ENCODE assay signal across 2 cellular contexts in the genomic region with DNA sequence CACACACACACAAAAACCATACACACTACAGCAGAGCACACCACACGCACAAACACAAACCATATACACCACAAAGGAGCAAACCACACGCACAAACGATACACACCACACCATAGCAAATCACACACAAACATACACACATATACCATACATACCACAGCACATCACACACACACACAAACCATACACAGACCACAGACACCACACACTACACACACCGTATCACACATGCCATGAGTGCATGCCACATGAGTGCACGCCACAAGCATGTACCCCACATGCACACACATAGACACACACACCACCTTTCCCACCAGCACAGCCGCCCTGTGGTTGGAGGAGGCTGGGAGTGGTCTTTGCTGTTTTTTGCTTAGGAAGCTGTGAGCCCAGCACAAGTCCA.
TF ChIP-seq lines count a peak whose summit lies in the region.

No MANE protein-coding gene starts in this region.

TF ChIP-seq in IMR-90, 13 proteins besides CTCF, POLR2A, EP300 and RAD21:
- TF ChIP-seq, protein P1, sequence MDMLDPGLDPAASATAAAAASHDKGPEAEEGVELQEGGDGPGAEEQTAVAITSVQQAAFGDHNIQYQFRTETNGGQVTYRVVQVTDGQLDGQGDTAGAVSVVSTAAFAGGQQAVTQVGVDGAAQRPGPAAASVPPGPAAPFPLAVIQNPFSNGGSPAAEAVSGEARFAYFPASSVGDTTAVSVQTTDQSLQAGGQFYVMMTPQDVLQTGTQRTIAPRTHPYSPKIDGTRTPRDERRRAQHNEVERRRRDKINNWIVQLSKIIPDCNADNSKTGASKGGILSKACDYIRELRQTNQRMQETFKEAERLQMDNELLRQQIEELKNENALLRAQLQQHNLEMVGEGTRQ (IDR thresholded peaks at IDR 0.05; ENCODE audit: low read depth, low read length): no peak
- no peak for TF ChIP-seq MAFK (IDR thresholded peaks at IDR 0.05; ENCODE audit: low read depth, low read length)
- no peak for TF ChIP-seq RFX5 (IDR thresholded peaks at IDR 0.05; ENCODE audit: low read depth, low read length)
- no peak for TF ChIP-seq NFE2L2 (IDR thresholded peaks at IDR 0.05; ENCODE audit: low read depth, low read length)
- TF ChIP-seq, protein P2, sequence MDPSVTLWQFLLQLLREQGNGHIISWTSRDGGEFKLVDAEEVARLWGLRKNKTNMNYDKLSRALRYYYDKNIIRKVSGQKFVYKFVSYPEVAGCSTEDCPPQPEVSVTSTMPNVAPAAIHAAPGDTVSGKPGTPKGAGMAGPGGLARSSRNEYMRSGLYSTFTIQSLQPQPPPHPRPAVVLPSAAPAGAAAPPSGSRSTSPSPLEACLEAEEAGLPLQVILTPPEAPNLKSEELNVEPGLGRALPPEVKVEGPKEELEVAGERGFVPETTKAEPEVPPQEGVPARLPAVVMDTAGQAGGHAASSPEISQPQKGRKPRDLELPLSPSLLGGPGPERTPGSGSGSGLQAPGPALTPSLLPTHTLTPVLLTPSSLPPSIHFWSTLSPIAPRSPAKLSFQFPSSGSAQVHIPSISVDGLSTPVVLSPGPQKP (IDR thresholded peaks at IDR 0.05; ENCODE audit: borderline replicate concordance, low read depth, low read length): no peak
- no peak for TF ChIP-seq CEBPB (IDR thresholded peaks at IDR 0.05; ENCODE audit: low read depth, low read length)
- TF ChIP-seq CHD1 (IDR thresholded peaks at IDR 0.05; ENCODE audit: low read depth, low read length): no peak
- TF ChIP-seq MAZ (IDR thresholded peaks at IDR 0.05; ENCODE audit: borderline replicate concordance, low read depth, low read length): no peak
- no peak for TF ChIP-seq MXI1 (IDR thresholded peaks at IDR 0.05; ENCODE audit: borderline replicate concordance, low read depth, low read length)
- no peak for TF ChIP-seq SMC3 (IDR thresholded peaks at IDR 0.05; ENCODE audit: low read depth, low read length)
- TF ChIP-seq BHLHE40 (IDR thresholded peaks at IDR 0.05; ENCODE audit: low read depth, low read length): no peak
- no peak for TF ChIP-seq FOS (IDR thresholded peaks at IDR 0.05; ENCODE audit: low read depth, low read length)
- TF ChIP-seq RCOR1 (IDR thresholded peaks at IDR 0.05; ENCODE audit: insufficient replicate concordance, low read length): no peak

TF ChIP-seq in neural cell, 6 proteins besides CTCF, POLR2A, EP300 and RAD21:
- TF ChIP-seq TAF1 (IDR thresholded peaks at IDR 0.05; ENCODE audit: low read depth) (no peak), EZH2 (IDR thresholded peaks at IDR 0.05; ENCODE audit: borderline replicate concordance, insufficient read depth, low read length, poor library complexity, severe bottlenecking) (no peak), POLR2AphosphoS5 (IDR thresholded peaks at IDR 0.05) (no peak), MXI1 (conservative IDR thresholded peaks at IDR 0.05; ENCODE audit: poor library complexity, severe bottlenecking) (no peak)
- TF ChIP-seq, protein P3, sequence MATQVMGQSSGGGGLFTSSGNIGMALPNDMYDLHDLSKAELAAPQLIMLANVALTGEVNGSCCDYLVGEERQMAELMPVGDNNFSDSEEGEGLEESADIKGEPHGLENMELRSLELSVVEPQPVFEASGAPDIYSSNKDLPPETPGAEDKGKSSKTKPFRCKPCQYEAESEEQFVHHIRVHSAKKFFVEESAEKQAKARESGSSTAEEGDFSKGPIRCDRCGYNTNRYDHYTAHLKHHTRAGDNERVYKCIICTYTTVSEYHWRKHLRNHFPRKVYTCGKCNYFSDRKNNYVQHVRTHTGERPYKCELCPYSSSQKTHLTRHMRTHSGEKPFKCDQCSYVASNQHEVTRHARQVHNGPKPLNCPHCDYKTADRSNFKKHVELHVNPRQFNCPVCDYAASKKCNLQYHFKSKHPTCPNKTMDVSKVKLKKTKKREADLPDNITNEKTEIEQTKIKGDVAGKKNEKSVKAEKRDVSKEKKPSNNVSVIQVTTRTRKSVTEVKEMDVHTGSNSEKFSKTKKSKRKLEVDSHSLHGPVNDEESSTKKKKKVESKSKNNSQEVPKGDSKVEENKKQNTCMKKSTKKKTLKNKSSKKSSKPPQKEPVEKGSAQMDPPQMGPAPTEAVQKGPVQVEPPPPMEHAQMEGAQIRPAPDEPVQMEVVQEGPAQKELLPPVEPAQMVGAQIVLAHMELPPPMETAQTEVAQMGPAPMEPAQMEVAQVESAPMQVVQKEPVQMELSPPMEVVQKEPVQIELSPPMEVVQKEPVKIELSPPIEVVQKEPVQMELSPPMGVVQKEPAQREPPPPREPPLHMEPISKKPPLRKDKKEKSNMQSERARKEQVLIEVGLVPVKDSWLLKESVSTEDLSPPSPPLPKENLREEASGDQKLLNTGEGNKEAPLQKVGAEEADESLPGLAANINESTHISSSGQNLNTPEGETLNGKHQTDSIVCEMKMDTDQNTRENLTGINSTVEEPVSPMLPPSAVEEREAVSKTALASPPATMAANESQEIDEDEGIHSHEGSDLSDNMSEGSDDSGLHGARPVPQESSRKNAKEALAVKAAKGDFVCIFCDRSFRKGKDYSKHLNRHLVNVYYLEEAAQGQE (IDR thresholded peaks at IDR 0.05; ENCODE audit: borderline replicate concordance): no peak
